ENCODE assay signal across 14 cellular contexts in genomic region chr3:64340636-64341240, GRCh38.
DNase-seq lines count a peak whose midpoint lies in the region; ATAC-seq, FAIRE-seq and TF ChIP-seq lines count a peak whose summit lies in the region.
"Had no signal": no experiment of that assay in that cellular context is flagged by ENCODE, and none has a peak within 500 bp of the region (broad histone marks: within the 10 kb centered on the region; RNA-seq: fewer than 3 reads in every experiment).

No MANE protein-coding gene starts in this region.

- no peak for TF ChIP-seq EP300 in sigmoid colon (IDR thresholded peaks at IDR 0.05)

- TF ChIP-seq POLR2A in sigmoid colon (IDR thresholded peaks at IDR 0.05) (no peak), H54 (IDR thresholded peaks at IDR 0.05; ENCODE audit: low read depth, low read length) (no peak)

- H3K27me3 ChIP-seq in adipocyte (replicated peaks; ENCODE audit: control insufficient read depth, insufficient read depth, low read length) (no peaks in the 10 kb centered on the region), sigmoid colon (no peaks in the 10 kb centered on the region)

- ATAC-seq in HG03095 (IDR thresholded peaks at IDR 0.05; ENCODE audit: unreplicated experiment), result no peak
- ATAC-seq: naive thymus-derived CD4-positive, alpha-beta T cell had no signal

- H3K36me3 ChIP-seq in adipocyte (ENCODE audit: control insufficient read depth, insufficient read depth, low read length, severe bottlenecking) (no peaks in the 10 kb centered on the region), sigmoid colon (no peaks in the 10 kb centered on the region)

- FAIRE-seq in H54 (lab: Jason Lieb, UNC), result no peak
- FAIRE-seq: GM19239 had no signal

- peak overlapping the region; percentile 69 for H3K9ac ChIP-seq in adipocyte (ENCODE audit: low read length)

- intact Hi-C loops in sigmoid colon (cut with DNase I), result loop anchor here (5.0 kb wide), 2 partner anchors 73 to 193 kb away; no protein-coding TSS in a partner anchor

- DNase-seq in EH (ENCODE audit: low read depth) (peak; percentile 86), adipocyte (ENCODE audit: low read depth) (peak; percentile 90), glomerular visceral epithelial cell (ENCODE audit: extremely low spot score) (peak; percentile 77), sigmoid colon (no peak), GM20000 (ENCODE audit: low spot score) (no peak), H54 (ENCODE audit: insufficient read length, low spot score) (no peak)
- no peak for DNase-seq in activated CD4-positive, CD25-positive, alpha-beta regulatory T cell treated with anti-CD3 and anti-CD28 coated beads, Interleukin-2, amount 50 U/mL, for 72 hours
- DNase-seq: CD4-positive, alpha-beta T cell; naive thymus-derived CD4-positive, alpha-beta T cell; NCI-H1436; SW 1271 had no signal

- peak overlapping the region; percentile 70 to 90 (median 82) for H3K27ac ChIP-seq in sigmoid colon

- TF ChIP-seq CTCF in sigmoid colon (IDR thresholded peaks at IDR 0.05) (no peak), GM20000 (IDR thresholded peaks at IDR 0.05; ENCODE audit: extremely low read depth, missing control alignments) (no peak)

- H3K4me3 ChIP-seq in adipocyte (ENCODE audit: low read length) (peak overlapping the region; percentile 71), sigmoid colon (peak overlapping the region in 3 of 4 donors; percentile 1 to 8 (median 3))
- H3K4me3 ChIP-seq: dorsolateral prefrontal cortex had no signal

- H3K9me3 ChIP-seq in adipocyte (ENCODE audit: control insufficient read depth, low read length) (no peaks in the 10 kb centered on the region), sigmoid colon (no peaks in the 10 kb centered on the region)

- peaks cover 55% of the 10 kb centered on the region for H3K4me1 ChIP-seq in adipocyte (ENCODE audit: control insufficient read depth, insufficient read depth, low read length)
- H3K4me1 ChIP-seq in sigmoid colon, result peaks cover 0 to 59% (median 50%) of the 10 kb centered on the region in 4 donors

- 72 to 82% methylated on average over 15 of the region's 15 CpGs for WGBS in sigmoid colon, 2 donors

Comparison
In these comparisons a context has a peak if more than half of its experiments do, and no peak if none do; other contexts are left out.
1. DNase-seq: peak in EH (single experiment), adipocyte (single experiment) and glomerular visceral epithelial cell (single experiment); none in sigmoid colon (single experiment), GM20000 (single experiment), H54 (single experiment) and activated CD4-positive, CD25-positive, alpha-beta regulatory T cell treated with anti-CD3 and anti-CD28 coated beads, Interleukin-2, amount 50 U/mL, for 72 hours (single experiment).